In genomic region chr1:98428864-98429263, GRCh38 we compare ENCODE assay signal across 24 cellular contexts.
"Had no signal": no experiment of that assay in that cellular context is flagged by ENCODE, and none has a peak within 500 bp of the region (broad histone marks: within the 10 kb centered on the region; RNA-seq: fewer than 3 reads in every experiment).

No MANE protein-coding gene starts in this region.

- H3K36me3 Mint-ChIP-seq: memory B cell; natural killer cell; stimulated activated effector memory CD8-positive, alpha-beta T cell treated with anti-CD3 and anti-CD28 coated beads, Interleukin-12 subunit alpha, Interleukin-12 subunit beta, amount 100 ng/mL, for 72 hours had no signal

- H3K4me3 Mint-ChIP-seq: effector memory CD8-positive, alpha-beta T cell; immature natural killer cell; memory B cell; natural killer cell; stimulated activated effector memory CD8-positive, alpha-beta T cell treated with anti-CD3 and anti-CD28 coated beads, Interleukin-12 subunit alpha, Interleukin-12 subunit beta, amount 100 ng/mL, for 72 hours; stimulated activated naive CD8-positive, alpha-beta T cell treated with anti-CD3 and anti-CD28 coated beads, Interleukin-15, Interleukin-2, amounts not matched to agents 100 ng/mL and 50 ng/mL, for 24 hours had no signal

- H3K27me3 ChIP-seq: ovary, sigmoid colon, tibial nerve, upper lobe of left lung had no signal

- ATAC-seq: effector memory CD8-positive, alpha-beta T cell; natural killer cell; psoas muscle; right cardiac atrium; stimulated activated effector memory CD8-positive, alpha-beta T cell treated with anti-CD3 and anti-CD28 coated beads, Interleukin-12 subunit alpha, Interleukin-12 subunit beta, amount 100 ng/mL, for 72 hours had no signal

- FAIRE-seq: endometrium, keratinocyte, urothelium cell line had no signal

- DNase-seq: cortex of kidney; effector memory CD8-positive, alpha-beta T cell; erythroblast; hypothalamus; immature natural killer cell; natural killer cell; occipital lobe; ovary; posterior cingulate gyrus; psoas muscle; right cardiac atrium; sigmoid colon; stimulated activated CD4-positive, alpha-beta T cell treated with anti-CD3 and anti-CD28 coated beads, Interleukin-2, amount 100 ng/mL, for 24 hours; stimulated activated CD4-positive, alpha-beta T cell treated with anti-CD3 and anti-CD28 coated beads, Interleukin-4, amount 100 ng/mL, for 24 hours; upper lobe of left lung had no signal

- H3K4me1 ChIP-seq: psoas muscle, sigmoid colon, tibial nerve, upper lobe of left lung had no signal

- H3K27ac Mint-ChIP-seq: effector memory CD8-positive, alpha-beta T cell; immature natural killer cell; memory B cell; natural killer cell; stimulated activated effector memory CD8-positive, alpha-beta T cell treated with anti-CD3 and anti-CD28 coated beads, Interleukin-12 subunit alpha, Interleukin-12 subunit beta, amount 100 ng/mL, for 72 hours; stimulated activated naive CD8-positive, alpha-beta T cell treated with anti-CD3 and anti-CD28 coated beads, Interleukin-15, Interleukin-2, amounts not matched to agents 100 ng/mL and 50 ng/mL, for 24 hours had no signal

- H3K27ac ChIP-seq: ovary, psoas muscle, sigmoid colon, thoracic aorta, tibial nerve, upper lobe of left lung had no signal

- H3K4me1 Mint-ChIP-seq: immature natural killer cell; memory B cell; natural killer cell; stimulated activated effector memory CD8-positive, alpha-beta T cell treated with anti-CD3 and anti-CD28 coated beads, Interleukin-12 subunit alpha, Interleukin-12 subunit beta, amount 100 ng/mL, for 72 hours had no signal

- H3K27me3 Mint-ChIP-seq: effector memory CD8-positive, alpha-beta T cell; memory B cell; stimulated activated naive CD8-positive, alpha-beta T cell treated with anti-CD3 and anti-CD28 coated beads, Interleukin-15, Interleukin-2, amounts not matched to agents 100 ng/mL and 50 ng/mL, for 24 hours had no signal

- H3K4me3 ChIP-seq: lung, ovary, psoas muscle, sigmoid colon, thoracic aorta, tibial nerve, upper lobe of left lung had no signal

- H3K36me3 ChIP-seq: ovary, sigmoid colon, thoracic aorta, tibial nerve, upper lobe of left lung had no signal

- H3K9me3 ChIP-seq: ovary, psoas muscle, sigmoid colon, thoracic aorta, tibial nerve, upper lobe of left lung had no signal

- H3K9me3 Mint-ChIP-seq: effector memory CD8-positive, alpha-beta T cell; natural killer cell had no signal
